25 cellular contexts compared by ENCODE assay signal in the genomic region with DNA sequence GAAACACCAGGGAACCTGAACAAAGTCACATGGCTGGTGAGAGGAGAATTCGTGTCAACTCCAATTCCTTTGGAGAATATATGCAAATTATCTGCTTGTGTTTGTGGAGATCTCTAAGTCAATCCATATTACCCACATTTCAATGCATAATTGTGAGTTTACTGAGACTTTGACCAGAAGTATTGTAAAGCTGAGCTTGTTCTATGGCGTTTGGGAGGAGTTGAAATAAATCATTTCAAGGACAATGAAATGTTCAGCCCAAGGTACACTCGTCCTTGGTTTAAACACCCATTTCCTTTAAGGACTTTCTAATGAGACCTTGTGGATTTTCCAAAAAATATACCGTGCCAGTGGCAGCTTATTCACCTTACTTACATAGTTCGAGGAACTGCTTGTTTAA.
"Had no signal": no experiment of that assay in that cellular context is flagged by ENCODE, and none has a peak within 500 bp of the region (broad histone marks: within the 10 kb centered on the region; RNA-seq: fewer than 3 reads in every experiment).

No MANE protein-coding gene starts in this region.

- H3K4me1 ChIP-seq: body of pancreas, SJSA1 had no signal

- H3K9me3 Mint-ChIP-seq: activated CD4-positive, alpha-beta memory T cell treated with anti-CD3 and anti-CD28 coated beads, Interleukin-2, amount 10 ng/mL, durations not matched to agents 7 days and 5 days; activated naive CD4-positive, alpha-beta T cell treated with anti-CD3 and anti-CD28 coated beads, Interleukin-2, amount 50 U/mL, for 24 hours; activated T-cell treated with anti-CD3 and anti-CD28 coated beads, Interleukin-2, amount 50 U/mL, for 72 hours; activated T-helper 2 cell treated with anti-CD3 and anti-CD28 coated beads, Interferon-gamma antibody, Interleukin-2, Interleukin-4, amounts not matched to agents 10 μg/mL and 5 μg/mL and 100 μg/mL, durations not matched to agents 14 hours and 24 hours and 36 hours; central memory CD8-positive, alpha-beta T cell had no signal

- H3K27ac Mint-ChIP-seq: activated CD4-positive, alpha-beta memory T cell treated with anti-CD3 and anti-CD28 coated beads, Interleukin-2, amount 10 ng/mL, durations not matched to agents 7 days and 5 days; activated CD4-positive, alpha-beta T cell treated with anti-CD3 and anti-CD28 coated beads for 36 hours; activated naive CD4-positive, alpha-beta T cell treated with anti-CD3 and anti-CD28 coated beads, Interleukin-2, amount 50 U/mL, for 24 hours; activated T-cell treated with anti-CD3 and anti-CD28 coated beads, Interleukin-2, amount 50 U/mL, for 72 hours; activated T-helper 2 cell treated with anti-CD3 and anti-CD28 coated beads, Interferon-gamma antibody, Interleukin-2, Interleukin-4, amounts not matched to agents 10 μg/mL and 5 μg/mL and 100 μg/mL, durations not matched to agents 14 hours and 24 hours and 36 hours had no signal

- ATAC-seq: activated CD4-positive, alpha-beta T cell treated with anti-CD3 and anti-CD28 coated beads for 36 hours; activated T-cell treated with anti-CD3 and anti-CD28 coated beads, Interleukin-2, amount 50 U/mL, for 72 hours; body of pancreas; SK-N-SH treated with all-trans-retinoic acid at 6 μM for 48 hours had no signal

- H3K36me3 ChIP-seq: ascending aorta, SJSA1 had no signal

- H3K36me3 Mint-ChIP-seq: activated naive CD4-positive, alpha-beta T cell treated with anti-CD3 and anti-CD28 coated beads, Interleukin-2, amount 50 U/mL, for 24 hours had no signal

- H3K27ac ChIP-seq: ascending aorta, body of pancreas, SJSA1 had no signal

- H3K27me3 Mint-ChIP-seq: activated CD4-positive, alpha-beta memory T cell treated with anti-CD3 and anti-CD28 coated beads, Interleukin-2, amount 10 ng/mL, durations not matched to agents 7 days and 5 days; activated CD4-positive, alpha-beta T cell treated with anti-CD3 and anti-CD28 coated beads for 36 hours; activated naive CD4-positive, alpha-beta T cell treated with anti-CD3 and anti-CD28 coated beads, Interleukin-2, amount 50 U/mL, for 24 hours; central memory CD8-positive, alpha-beta T cell had no signal

- H3K27me3 ChIP-seq: ascending aorta, body of pancreas had no signal

- H3K9me3 ChIP-seq: ascending aorta, body of pancreas, SJSA1 had no signal

- H3K4me3 ChIP-seq: ascending aorta, body of pancreas, SJSA1 had no signal

- H3K4me1 Mint-ChIP-seq: activated CD4-positive, alpha-beta memory T cell treated with anti-CD3 and anti-CD28 coated beads, Interleukin-2, amount 10 ng/mL, durations not matched to agents 7 days and 5 days; activated CD4-positive, alpha-beta T cell treated with anti-CD3 and anti-CD28 coated beads for 36 hours; activated naive CD4-positive, alpha-beta T cell treated with anti-CD3 and anti-CD28 coated beads, Interleukin-2, amount 50 U/mL, for 24 hours had no signal

- H3K4me3 Mint-ChIP-seq: activated CD4-positive, alpha-beta memory T cell treated with anti-CD3 and anti-CD28 coated beads, Interleukin-2, amount 10 ng/mL, durations not matched to agents 7 days and 5 days; activated CD4-positive, alpha-beta T cell treated with anti-CD3 and anti-CD28 coated beads for 36 hours; activated naive CD4-positive, alpha-beta T cell treated with anti-CD3 and anti-CD28 coated beads, Interleukin-2, amount 50 U/mL, for 24 hours; activated T-cell treated with anti-CD3 and anti-CD28 coated beads, Interleukin-2, amount 50 U/mL, for 72 hours; central memory CD8-positive, alpha-beta T cell had no signal

- DNase-seq: activated CD4-positive, alpha-beta memory T cell treated with anti-CD3 and anti-CD28 coated beads, Interleukin-2, amount 10 ng/mL, durations not matched to agents 7 days and 5 days; activated CD4-positive, alpha-beta T cell treated with anti-CD3 and anti-CD28 coated beads for 36 hours; activated CD4-positive, alpha-beta T cell treated with anti-CD3 and anti-CD28 coated beads, Interleukin-2, amount 50 U/mL, for 1 hour; activated CD8-positive, alpha-beta memory T cell treated with anti-CD3 and anti-CD28 coated beads, Interleukin-2, amount 50 U/mL, for 4 hours; activated T-cell treated with anti-CD3 and anti-CD28 coated beads, Interleukin-2, amount 50 U/mL, for 72 hours; body of pancreas; KG1; MV-4-11; NCI-H1092 treated with DMSO at 0.1 percent for 48 hours; NCI-H1417 treated with DMSO at 0.1 percent for 48 hours; NCI-H1694; NCI-H2029; NCI-H2107; NCI-H2171 treated with DMSO at 0.1 percent for 48 hours; NCI-H226; NCI-H526; NCI-H82; SHP77; SW 1271 had no signal
